In genomic region chr22:26068571-26068970, GRCh38 we compare ENCODE assay signal across 15 cellular contexts.
"Had no signal": no experiment of that assay in that cellular context is flagged by ENCODE, and none has a peak within 500 bp of the region (broad histone marks: within the 10 kb centered on the region; RNA-seq: fewer than 3 reads in every experiment).

No MANE protein-coding gene starts in this region.

- H3K27me3 ChIP-seq: right lobe of liver had no signal

- ATAC-seq: activated CD4-positive, CD25-positive, alpha-beta regulatory T cell treated with anti-CD3 and anti-CD28 coated beads, Interleukin-2, amount 50 U/mL, for 24 hours; right lobe of liver; stimulated activated naive CD8-positive, alpha-beta T cell treated with anti-CD3 and anti-CD28 coated beads, Interleukin-15, amount 100 ng/mL, for 72 hours; upper lobe of right lung had no signal

- H3K4me3 Mint-ChIP-seq: immature natural killer cell; mesothelial cell of epicardium; stimulated activated naive CD8-positive, alpha-beta T cell treated with anti-CD3 and anti-CD28 coated beads, Interleukin-15, amount 100 ng/mL, for 72 hours had no signal

- H3K4me1 Mint-ChIP-seq: immature natural killer cell; stimulated activated naive CD8-positive, alpha-beta T cell treated with anti-CD3 and anti-CD28 coated beads, Interleukin-15, amount 100 ng/mL, for 72 hours had no signal

- H3K36me3 ChIP-seq: prostate gland, right lobe of liver, spleen, upper lobe of right lung had no signal

- H3K4me3 ChIP-seq: prostate gland, right lobe of liver, spleen, upper lobe of right lung had no signal

- DNase-seq: activated CD4-positive, alpha-beta T cell treated with anti-CD3 and anti-CD28 coated beads, Interleukin-2, amount 50 U/mL, for 1 hour; activated CD8-positive, alpha-beta memory T cell treated with anti-CD3 and anti-CD28 coated beads for 24 hours; aorta; cerebellar nuclear complex; effector CD8-positive, alpha-beta T cell; foreskin fibroblast; glutamatergic neuron; immature natural killer cell; right lobe of liver; spleen; stimulated activated naive CD8-positive, alpha-beta T cell treated with anti-CD3 and anti-CD28 coated beads, Interleukin-15, amount 100 ng/mL, for 72 hours; upper lobe of right lung had no signal

- H3K36me3 Mint-ChIP-seq: immature natural killer cell, mesothelial cell of epicardium had no signal

- H3K4me1 ChIP-seq: prostate gland, right lobe of liver, spleen, upper lobe of right lung had no signal

- H3K27ac ChIP-seq: prostate gland, right lobe of liver, spleen, upper lobe of right lung had no signal

- H3K27ac Mint-ChIP-seq: immature natural killer cell; mesothelial cell of epicardium; stimulated activated naive CD8-positive, alpha-beta T cell treated with anti-CD3 and anti-CD28 coated beads, Interleukin-15, amount 100 ng/mL, for 72 hours had no signal

- H3K9me3 ChIP-seq: prostate gland, right lobe of liver, spleen, upper lobe of right lung had no signal

- H3K9me3 Mint-ChIP-seq: immature natural killer cell; mesothelial cell of epicardium; stimulated activated naive CD8-positive, alpha-beta T cell treated with anti-CD3 and anti-CD28 coated beads, Interleukin-15, amount 100 ng/mL, for 72 hours had no signal
